ENCODE assay signal across 8 cellular contexts in the genomic region with DNA sequence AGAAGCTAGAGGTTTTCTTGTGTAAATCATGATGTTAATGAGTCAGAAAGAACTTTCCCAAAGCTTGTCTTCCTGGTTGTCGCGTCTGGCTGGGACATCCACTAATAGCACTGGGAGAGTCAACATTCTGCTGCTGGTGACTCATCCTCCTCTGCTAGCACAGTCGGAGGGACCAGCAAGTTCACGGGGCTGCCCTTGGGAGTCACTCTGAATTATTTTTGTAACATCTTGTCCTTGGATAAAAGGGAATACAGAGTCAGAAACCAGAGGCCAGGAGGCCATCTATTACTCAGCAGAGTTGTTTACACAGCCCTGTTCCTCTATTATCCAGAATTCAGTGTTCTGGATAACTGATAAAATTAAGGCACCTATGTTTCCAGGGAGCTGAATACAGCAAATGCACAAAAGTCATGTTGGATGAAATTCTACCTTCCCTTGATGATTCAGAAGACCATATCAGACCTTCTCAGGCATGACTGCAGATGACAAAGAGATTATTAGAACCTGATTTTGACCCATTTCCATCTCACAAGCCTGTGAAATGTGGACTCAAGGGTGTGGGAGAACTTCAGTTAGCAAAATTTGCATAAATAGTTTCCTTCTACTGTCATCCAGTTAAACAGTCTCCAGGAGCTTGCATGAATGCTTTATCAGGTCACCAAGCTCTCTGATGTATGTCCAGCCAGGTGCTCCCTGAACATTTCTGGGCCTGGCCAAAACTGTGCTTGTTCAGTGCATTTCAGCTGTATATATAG.
A peak's percentile ranks its signal among the peaks of the same experiment; 100 is the strongest.
DNase-seq lines count a peak whose midpoint lies in the region; ATAC-seq and TF ChIP-seq lines count a peak whose summit lies in the region.

No MANE protein-coding gene starts in this region.

- TF ChIP-seq CTCF in left ventricle myocardium inferior (IDR thresholded peaks at IDR 0.05; ENCODE audit: borderline replicate concordance): no peak

- no peaks in the 10 kb centered on the region for H3K9me3 ChIP-seq in left ventricle myocardium inferior (replicated peaks)

- peaks cover 4% of the 10 kb centered on the region for H3K36me3 Mint-ChIP-seq in activated naive CD4-positive, alpha-beta T cell treated with anti-CD3 and anti-CD28 coated beads, Interleukin-2, amount 50 U/mL, for 24 hours

- DNase-seq in AML-193 (lab: John Stamatoyannopoulos, UW) (peak; percentile 6 to 10), NCI-H345 (lab: John Stamatoyannopoulos, UW) (peak; percentile 57), left ventricle myocardium inferior (peak; percentile 79), sciatic nerve (ENCODE audit: low spot score) (peak; percentile 75), hippocampal formation (lab: John Stamatoyannopoulos, UW) (no peak)

- H3K4me1 Mint-ChIP-seq in activated naive CD4-positive, alpha-beta T cell treated with anti-CD3 and anti-CD28 coated beads, Interleukin-2, amount 50 U/mL, for 24 hours: peaks cover 96% of the 10 kb centered on the region

- H3K27me3 ChIP-seq in left ventricle myocardium inferior (ENCODE audit: low read depth): no peaks in the 10 kb centered on the region

- H3K4me3 Mint-ChIP-seq in activated naive CD4-positive, alpha-beta T cell treated with anti-CD3 and anti-CD28 coated beads, Interleukin-2, amount 50 U/mL, for 24 hours: peak overlapping the region; percentile 17

- H3K36me3 ChIP-seq in left ventricle myocardium inferior: no peaks in the 10 kb centered on the region

- intact Hi-C loops in left ventricle myocardium inferior (cut with micrococcal nuclease) (loop anchor here (10.0 kb wide), 1 partner anchor 57 kb away; no protein-coding TSS in a partner anchor), sciatic nerve (cut with DNase I) (no loop called here)

- H3K4me1 ChIP-seq in left ventricle myocardium inferior: peaks cover 87% of the 10 kb centered on the region

- H3K27ac ChIP-seq in left ventricle myocardium inferior (replicated peaks): peak overlapping the region; percentile 85

- H3K9me3 Mint-ChIP-seq in activated naive CD4-positive, alpha-beta T cell treated with anti-CD3 and anti-CD28 coated beads, Interleukin-2, amount 50 U/mL, for 24 hours: no peaks in the 10 kb centered on the region

- peak; percentile 29 for ATAC-seq in GM18858 (IDR thresholded peaks at IDR 0.05; ENCODE audit: unreplicated experiment)
- peak; percentile 62 for ATAC-seq in HG02973 (IDR thresholded peaks at IDR 0.05; ENCODE audit: unreplicated experiment)
- ATAC-seq in sciatic nerve: peak; percentile 97

- no peaks in the 10 kb centered on the region for H3K27me3 Mint-ChIP-seq in activated naive CD4-positive, alpha-beta T cell treated with anti-CD3 and anti-CD28 coated beads, Interleukin-2, amount 50 U/mL, for 24 hours

- H3K4me3 ChIP-seq in left ventricle myocardium inferior: peak overlapping the region; percentile 16

- H3K27ac Mint-ChIP-seq in activated naive CD4-positive, alpha-beta T cell treated with anti-CD3 and anti-CD28 coated beads, Interleukin-2, amount 50 U/mL, for 24 hours: peak overlapping the region; percentile 60

Comparison
In these comparisons a context has a peak if more than half of its experiments do, and no peak if none do; other contexts are left out.
1. DNase-seq: peak in AML-193 (2 of 2), NCI-H345 (single experiment), left ventricle myocardium inferior (single experiment) and sciatic nerve (single experiment); none in hippocampal formation (0 of 2).
2. ATAC-seq: peak in every context shown above with its lines; median percentile 97 in sciatic nerve; 62 in HG02973; 29 in GM18858.